8 cellular contexts compared by ENCODE assay signal in genomic region chrX:49199906-49200771, GRCh38. TPM values are rescaled to one million over a fixed set of nuclear protein-coding genes. Genes with fewer than 3 reads are reported as not detected.
DNase-seq lines count a peak whose midpoint lies in the region; ATAC-seq and TF ChIP-seq lines count a peak whose summit lies in the region.

Gene SYP, minus strand, starts transcription at chrX:49200193. Its CDS starts 7 bp downstream, at chrX:49200186.

- H3K9me2 ChIP-seq in Karpas-422 (replicated peaks; ENCODE audit: insufficient read depth, low read length), result no peaks in the 10 kb centered on the region

- H3K27ac ChIP-seq in Karpas-422 (ENCODE audit: low read length), result no peak within 1 kb of the TSS
- no peak within 1 kb of the TSS for H3K27ac ChIP-seq in subcutaneous abdominal adipose tissue (ENCODE audit: low read depth, low read length)

- DNase-seq in EL (peak; percentile 81), Karpas-422 (peak; percentile 92), activated gamma-delta T cell treated with Interleukin-2 at 50 U/mL for 16 hours (peak; percentile 83), foreskin melanocyte (peak; percentile 46), non-pigmented ciliary epithelial cell (ENCODE audit: low read depth) (peak; percentile 27)

- peak; percentile 94 for ATAC-seq in GM21825 (IDR thresholded peaks at IDR 0.05; ENCODE audit: unreplicated experiment)

- peak; percentile 88 for TF ChIP-seq POLR2A in Raji (IDR thresholded peaks at IDR 0.05; ENCODE audit: insufficient read depth, low read depth, low read length)

- H3K4me3 ChIP-seq in Karpas-422 (ENCODE audit: low read length), result peak within 1 kb of the TSS; percentile 57; the same call in 1 of the 2 replicates
- H3K4me3 ChIP-seq in subcutaneous abdominal adipose tissue (ENCODE audit: low read depth in 1 of 5, low read length in 5 of 5), result peak within 1 kb of the TSS; percentile 13 to 59 (median 42)

- no peaks in the 10 kb centered on the region for H3K9me3 ChIP-seq in Karpas-422 (ENCODE audit: low read length)
- H3K9me3 ChIP-seq in subcutaneous abdominal adipose tissue (ENCODE audit: control insufficient read depth in 5 of 5, low read length in 5 of 5), result no peaks in the 10 kb centered on the region

- H3K9ac ChIP-seq in Karpas-422 (ENCODE audit: low read length), result peak within 1 kb of the TSS; percentile 72
- peak within 1 kb of the TSS in 1 of 5 donors; percentile 42 for H3K9ac ChIP-seq in subcutaneous abdominal adipose tissue (ENCODE audit: low read length in 5 of 5)

- no peaks in the 10 kb centered on the region for H3K79me2 ChIP-seq in Karpas-422 (ENCODE audit: low read length)

- H4K20me1 ChIP-seq in Karpas-422 (ENCODE audit: insufficient read depth, low read depth, low read length), result no peaks in the 10 kb centered on the region

- H3K27me3 ChIP-seq in Karpas-422 (ENCODE audit: low read length) (no peaks in the 10 kb centered on the region), subcutaneous abdominal adipose tissue (ENCODE audit: control insufficient read depth in 5 of 5, insufficient read depth in 4 of 5, low read length in 5 of 5) (peaks cover 0 to 14% (median 6%) of the 10 kb centered on the region in 5 donors)

- peak within 1 kb of the TSS; percentile 72 for H3K4me2 ChIP-seq in Karpas-422 (ENCODE audit: low read depth, low read length, poor library complexity, severe bottlenecking)

- H3K4me1 ChIP-seq in Karpas-422 (ENCODE audit: low read length), result peaks cover 5% of the 10 kb centered on the region
- H3K4me1 ChIP-seq in subcutaneous abdominal adipose tissue (ENCODE audit: control insufficient read depth in 5 of 5, insufficient read depth in 5 of 5, low read length in 5 of 5), result peaks cover 0 to 11% (median 6%) of the 10 kb centered on the region in 5 donors

- peak within 1 kb of the TSS; percentile 75; the same call in 1 of the 2 replicates for H2AFZ ChIP-seq in Karpas-422 (ENCODE audit: low read length)

- no peaks in the 10 kb centered on the region for H3K36me3 ChIP-seq in Karpas-422 (ENCODE audit: insufficient read depth, low read length)
- no peaks in the 10 kb centered on the region for H3K36me3 ChIP-seq in subcutaneous abdominal adipose tissue (ENCODE audit: control insufficient read depth in 5 of 5, insufficient read depth in 5 of 5, low read length in 5 of 5)

RNA-seq across cellular contexts. Expression of gene SYP, which starts in this region (rescaled TPM):
- 0.86 and 1.2 TPM in 2 replicates for total RNA-seq in Karpas-422 (2014; rRNA removed; shearing (Covaris generic); ENCODE audit: low replicate concordance)

Comparison
In these comparisons a context has a peak if more than half of its experiments do, and no peak if none do; other contexts are left out.
1. DNase-seq: peak in every context shown above with its lines; median percentile 92 in Karpas-422; 83 in activated gamma-delta T cell treated with Interleukin-2 at 50 U/mL for 16 hours; 81 in EL; 46 in foreskin melanocyte; 27 in non-pigmented ciliary epithelial cell.